Comparison of ENCODE assay signal across 22 cellular contexts in the genomic region with DNA sequence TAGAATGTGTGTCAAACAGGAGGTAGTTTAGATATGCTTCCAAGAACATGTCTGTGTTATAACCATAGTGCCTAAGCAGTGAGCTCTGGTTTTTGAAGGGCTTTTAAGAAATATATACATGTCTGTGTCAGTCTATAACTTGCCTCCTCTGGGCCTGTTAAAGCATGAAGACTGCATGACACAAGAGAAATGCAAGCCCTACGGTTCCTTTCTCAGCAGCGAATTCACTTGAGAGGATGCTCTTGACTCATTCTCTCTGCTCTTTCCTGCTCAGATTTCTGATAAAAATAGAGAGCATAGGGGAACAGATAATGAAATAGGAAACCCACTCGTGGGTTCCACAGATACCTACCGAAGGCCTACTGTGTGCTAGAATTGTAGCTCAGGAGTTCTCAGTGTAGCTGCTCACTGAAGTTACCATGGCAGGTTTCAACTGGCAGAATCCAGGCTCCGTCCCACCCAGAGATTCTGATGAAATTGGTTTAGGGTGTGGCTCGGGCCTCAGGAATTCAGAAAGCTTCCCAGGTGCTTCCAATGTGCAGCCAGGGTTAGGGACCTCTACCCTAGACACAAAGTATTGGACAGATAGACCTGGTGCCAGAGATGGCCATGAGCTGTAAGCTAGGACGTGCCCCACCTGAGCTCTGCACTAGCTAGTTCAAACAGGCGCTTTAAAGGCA. TPM values are rescaled to one million over a fixed set of nuclear protein-coding genes. Genes with fewer than 3 reads are reported as not detected.
DNase-seq lines count a peak whose midpoint lies in the region; ATAC-seq and TF ChIP-seq lines count a peak whose summit lies in the region.
"Had no signal": no experiment of that assay in that cellular context is flagged by ENCODE, and none has a peak within 500 bp of the region (broad histone marks: within the 10 kb centered on the region; RNA-seq: fewer than 3 reads in every experiment).

No MANE protein-coding gene starts in this region.

- no peaks in the 10 kb centered on the region for H3K36me3 Mint-ChIP-seq in activated CD4-positive, alpha-beta T cell treated with anti-CD3 and anti-CD28 coated beads for 36 hours (ENCODE audit: low read depth)
- no peaks in the 10 kb centered on the region for H3K36me3 Mint-ChIP-seq in stimulated activated effector memory CD8-positive, alpha-beta T cell treated with anti-CD3 and anti-CD28 coated beads, Interleukin-12 subunit alpha, Interleukin-12 subunit beta, amount 100 ng/mL, for 72 hours

- H3K4me3 Mint-ChIP-seq in activated CD4-positive, alpha-beta T cell treated with anti-CD3 and anti-CD28 coated beads for 36 hours, result no peak overlapping the region
- no peak overlapping the region for H3K4me3 Mint-ChIP-seq in stimulated activated effector memory CD8-positive, alpha-beta T cell treated with anti-CD3 and anti-CD28 coated beads, Interleukin-12 subunit alpha, Interleukin-12 subunit beta, amount 100 ng/mL, for 72 hours
- H3K4me3 Mint-ChIP-seq: stimulated activated naive CD8-positive, alpha-beta T cell treated with anti-CD3 and anti-CD28 coated beads, Interleukin-15, Interleukin-2, amounts not matched to agents 100 ng/mL and 50 ng/mL, for 24 hours had no signal

- peak; percentile 23 for ATAC-seq in activated CD4-positive, alpha-beta T cell treated with anti-CD3 and anti-CD28 coated beads for 36 hours
- no peak for ATAC-seq in stimulated activated effector memory CD8-positive, alpha-beta T cell treated with anti-CD3 and anti-CD28 coated beads, Interleukin-12 subunit alpha, Interleukin-12 subunit beta, amount 100 ng/mL, for 72 hours
- no peak for ATAC-seq in GM18498 (IDR thresholded peaks at IDR 0.05; ENCODE audit: unreplicated experiment)
- ATAC-seq: gastrocnemius medialis had no signal

- intact Hi-C loops in activated CD4-positive, alpha-beta T cell treated with anti-CD3 and anti-CD28 coated beads for 36 hours (cut with DNase I, micrococcal nuclease), result no loop called here
- intact Hi-C loops in ovary (cut with DNase I), result loop anchor here in 2 of 4 donors (5.0 to 10.0 kb wide), 2 partner anchors 358 to 361 kb away; no protein-coding TSS in a partner anchor

- no peak overlapping the region for H3K4me3 ChIP-seq in fibroblast of the aortic adventitia (ENCODE audit: low read depth, low read length)
- H3K4me3 ChIP-seq in ovary, result no peak overlapping the region
- H3K4me3 ChIP-seq: gastrocnemius medialis, Peyer's patch, SK-N-MC, upper lobe of left lung had no signal

- 75 to 88% (median 85%) methylated on average over 8 of the region's 8 CpGs for WGBS in ovary, 3 donors

- no peak overlapping the region for H3K27ac Mint-ChIP-seq in activated CD4-positive, alpha-beta T cell treated with anti-CD3 and anti-CD28 coated beads for 36 hours
- peak overlapping the region; percentile 10 for H3K27ac Mint-ChIP-seq in stimulated activated effector memory CD8-positive, alpha-beta T cell treated with anti-CD3 and anti-CD28 coated beads, Interleukin-12 subunit alpha, Interleukin-12 subunit beta, amount 100 ng/mL, for 72 hours

- no peaks in the 10 kb centered on the region for H3K9me3 ChIP-seq in ovary
- H3K9me3 ChIP-seq: gastrocnemius medialis, neutrophil, Peyer's patch, upper lobe of left lung had no signal

- no peaks in the 10 kb centered on the region for H3K27me3 ChIP-seq in ovary
- H3K27me3 ChIP-seq: gastrocnemius medialis, neutrophil, Peyer's patch, upper lobe of left lung had no signal

- no peak overlapping the region for H3K27ac ChIP-seq in ovary
- H3K27ac ChIP-seq: KMS-11, neutrophil, Peyer's patch, SK-N-MC, upper lobe of left lung had no signal

- no peaks in the 10 kb centered on the region for H3K4me1 ChIP-seq in ovary (ENCODE audit: insufficient read depth)

- TF ChIP-seq EP300 in ovary (IDR thresholded peaks at IDR 0.05), result no peak

- CTCF ChIA-PET in activated CD4-positive, alpha-beta T cell treated with anti-CD3 and anti-CD28 coated beads for 36 hours (lab: Charles Lee), result interaction anchor here (0.9 to 3.0 kb wide), 8 partner anchors 9 to 359 kb away, joined by 3 to 15 read pairs (median 3); no protein-coding TSS in a partner anchor

- TF ChIP-seq POLR2A in ovary (IDR thresholded peaks at IDR 0.05), result no peak

- TF ChIP-seq CTCF in fibroblast of the aortic adventitia (IDR thresholded peaks at IDR 0.05; ENCODE audit: insufficient read depth, low read length) (no peak), ovary (IDR thresholded peaks at IDR 0.05) (no peak)

- H3K4me1 Mint-ChIP-seq in activated CD4-positive, alpha-beta T cell treated with anti-CD3 and anti-CD28 coated beads for 36 hours, result peaks cover 13% of the 10 kb centered on the region
- peaks cover 18% of the 10 kb centered on the region for H3K4me1 Mint-ChIP-seq in stimulated activated effector memory CD8-positive, alpha-beta T cell treated with anti-CD3 and anti-CD28 coated beads, Interleukin-12 subunit alpha, Interleukin-12 subunit beta, amount 100 ng/mL, for 72 hours

- no peaks in the 10 kb centered on the region for H3K27me3 Mint-ChIP-seq in activated CD4-positive, alpha-beta T cell treated with anti-CD3 and anti-CD28 coated beads for 36 hours
- H3K27me3 Mint-ChIP-seq: stimulated activated naive CD8-positive, alpha-beta T cell treated with anti-CD3 and anti-CD28 coated beads, Interleukin-15, Interleukin-2, amounts not matched to agents 100 ng/mL and 50 ng/mL, for 24 hours had no signal

- POLR2A ChIA-PET in activated CD4-positive, alpha-beta T cell treated with anti-CD3 and anti-CD28 coated beads for 36 hours (lab: Charles Lee), result no interaction called here

- H3K36me3 ChIP-seq in ovary, result no peaks in the 10 kb centered on the region
- H3K36me3 ChIP-seq: gastrocnemius medialis, neutrophil, Peyer's patch, upper lobe of left lung had no signal

- H3K9me3 Mint-ChIP-seq in activated CD4-positive, alpha-beta T cell treated with anti-CD3 and anti-CD28 coated beads for 36 hours (ENCODE audit: low read depth), result no peaks in the 10 kb centered on the region
- no peaks in the 10 kb centered on the region for H3K9me3 Mint-ChIP-seq in stimulated activated effector memory CD8-positive, alpha-beta T cell treated with anti-CD3 and anti-CD28 coated beads, Interleukin-12 subunit alpha, Interleukin-12 subunit beta, amount 100 ng/mL, for 72 hours
- H3K9me3 Mint-ChIP-seq: stimulated activated naive CD8-positive, alpha-beta T cell treated with anti-CD3 and anti-CD28 coated beads, Interleukin-15, Interleukin-2, amounts not matched to agents 100 ng/mL and 50 ng/mL, for 24 hours had no signal

- no peak for DNase-seq in activated CD4-positive, alpha-beta T cell treated with anti-CD3 and anti-CD28 coated beads for 36 hours
- DNase-seq in activated CD4-positive, alpha-beta T cell treated with anti-CD3 and anti-CD28 coated beads for 4 hours, result no peak
- DNase-seq in SW480 (ENCODE audit: low spot score) (peak; percentile 85), fibroblast of the aortic adventitia (ENCODE audit: low read depth) (peak; percentile 50), ovary (no peak), NCI-H1105 treated with DMSO at 0.1 percent for 48 hours (lab: John Stamatoyannopoulos, UW) (no peak)
- no peak for DNase-seq in stimulated activated effector memory CD8-positive, alpha-beta T cell treated with anti-CD3 and anti-CD28 coated beads, Interleukin-12 subunit alpha, Interleukin-12 subunit beta, amount 100 ng/mL, for 72 hours (ENCODE audit: low spot score in 2 of 2)
- DNase-seq: ACHN; activated naive CD4-positive, alpha-beta T cell; aorta; gastrocnemius medialis; NCI-H2107; NCI-H82; retina; T1000; upper lobe of left lung had no signal

RNA-seq across cellular contexts. Expression of a gene that starts 52.5 kb away (rescaled TPM):
- 1 to 10 TPM; 1.7 to 2.1 TPM for total RNA-seq in activated CD4-positive, alpha-beta T cell treated with anti-CD3 and anti-CD28 coated beads for 36 hours
- total RNA-seq in fibroblast of the aortic adventitia (ENCODE audit: low replicate concordance) (2.6 and 2.7 TPM in 2 replicates), ovary (1 to 10 TPM; 4.1 to 9.9 (median 6.2) TPM)
- 1 to 10 TPM; 4.2 to 6.8 TPM for polyA plus RNA-seq in ovary

Comparison
In these comparisons a context has a peak if more than half of its experiments do, and no peak if none do; other contexts are left out.
1. DNase-seq: peak in SW480 (single experiment) and fibroblast of the aortic adventitia (single experiment); none in activated CD4-positive, alpha-beta T cell treated with anti-CD3 and anti-CD28 coated beads for 36 hours (single experiment), activated CD4-positive, alpha-beta T cell treated with anti-CD3 and anti-CD28 coated beads for 4 hours (0 of 2), stimulated activated effector memory CD8-positive, alpha-beta T cell treated with anti-CD3 and anti-CD28 coated beads, Interleukin-12 subunit alpha, Interleukin-12 subunit beta, amount 100 ng/mL, for 72 hours (0 of 2), ovary (0 of 5) and NCI-H1105 treated with DMSO at 0.1 percent for 48 hours (single experiment).